Comparison of ENCODE assay signal across 21 cellular contexts in the genomic region with DNA sequence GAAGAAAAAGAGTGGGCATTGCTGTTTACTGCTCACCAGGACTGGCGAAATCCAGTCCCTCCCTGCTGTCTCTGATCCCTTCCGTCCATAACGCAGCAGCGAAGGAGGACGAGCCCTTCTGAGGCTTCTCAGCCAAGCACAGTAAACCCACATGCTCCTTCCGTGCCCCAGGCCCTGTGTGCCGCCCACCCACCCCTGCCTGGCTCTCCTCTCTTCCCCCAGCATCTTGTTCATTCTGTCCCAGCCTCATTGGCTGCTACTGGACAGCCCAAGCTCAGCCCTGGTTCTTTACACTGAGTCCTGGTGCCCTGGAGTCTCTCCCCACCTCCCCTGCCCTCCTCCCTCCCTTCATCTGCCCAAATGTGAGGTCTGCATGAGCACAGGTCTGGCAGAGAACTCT.
DNase-seq lines count a peak whose midpoint lies in the region; ATAC-seq and TF ChIP-seq lines count a peak whose summit lies in the region.
"Had no signal": no experiment of that assay in that cellular context is flagged by ENCODE, and none has a peak within 500 bp of the region (broad histone marks: within the 10 kb centered on the region; RNA-seq: fewer than 3 reads in every experiment).

No MANE protein-coding gene starts in this region.

- H3K36me3 Mint-ChIP-seq in endodermal cell (ENCODE audit: low read depth), result peaks cover 1% of the 10 kb centered on the region
- H3K36me3 Mint-ChIP-seq: CD4-positive, alpha-beta memory T cell had no signal

- H3K4me1 ChIP-seq in endodermal cell (ENCODE audit: control insufficient read depth, insufficient read depth, low read length), result no peaks in the 10 kb centered on the region
- H3K4me1 ChIP-seq in tibial artery, result no peaks in the 10 kb centered on the region
- H3K4me1 ChIP-seq in mucosa of descending colon (ENCODE audit: low read depth), result no peaks in the 10 kb centered on the region
- H3K4me1 ChIP-seq in gastroesophageal sphincter, result no peaks in the 10 kb centered on the region
- H3K4me1 ChIP-seq: A549 had no signal

- H3K36me3 ChIP-seq in endodermal cell (ENCODE audit: control insufficient read depth, insufficient read depth, low read length) (no peaks in the 10 kb centered on the region), tibial artery (no peaks in the 10 kb centered on the region), mucosa of descending colon (ENCODE audit: low read depth) (no peaks in the 10 kb centered on the region), gastroesophageal sphincter (no peaks in the 10 kb centered on the region)

- peaks cover 21% of the 10 kb centered on the region for H3K27me3 Mint-ChIP-seq in endodermal cell (ENCODE audit: insufficient read depth)

- no peak for TF ChIP-seq POLR2A in gastroesophageal sphincter (IDR thresholded peaks at IDR 0.05)

- H3K4me3 ChIP-seq in endodermal cell (ENCODE audit: low read length), result no peak overlapping the region
- no peak overlapping the region for H3K4me3 ChIP-seq in tibial artery
- no peak overlapping the region for H3K4me3 ChIP-seq in mucosa of descending colon
- H3K4me3 ChIP-seq in gastroesophageal sphincter, result no peak overlapping the region
- H3K4me3 ChIP-seq: A549, GM23338 had no signal

- H3K4me3 Mint-ChIP-seq in endodermal cell, result no peak overlapping the region
- H3K4me3 Mint-ChIP-seq: CD4-positive, alpha-beta memory T cell; GM23338; HFFc6 had no signal

- H3K4me1 Mint-ChIP-seq in endodermal cell, result peaks cover 34% of the 10 kb centered on the region

- TF ChIP-seq EP300 in gastroesophageal sphincter (IDR thresholded peaks at IDR 0.05), result no peak

- H3K27ac ChIP-seq in endodermal cell (ENCODE audit: low read depth, low read length) (no peak overlapping the region), tibial artery (no peak overlapping the region), gastroesophageal sphincter (no peak overlapping the region)
- H3K27ac ChIP-seq: 22Rv1, A549, C4-2B, HL-60 had no signal

- intact Hi-C loops in tibial artery (cut with DNase I; ENCODE audit: low total_unique reads) (no loop called here), mucosa of descending colon (cut with DNase I, micrococcal nuclease) (no loop called here)

- WGBS in endodermal cell (ENCODE audit: insufficient coverage in 1 of 2, insufficient read length in 1 of 2), 2 experiments, result 65 to 69% methylated on average over 7 of the region's 7 CpGs
- 37 to 46% methylated on average over 6 to 7 of the region's 7 CpGs for WGBS in gastroesophageal sphincter (ENCODE audit: low coverage in 1 of 2), 2 donors

- peak; percentile 7 for DNase-seq in activated CD4-positive, CD25-positive, alpha-beta regulatory T cell treated with anti-CD3 and anti-CD28 coated beads, Interleukin-2, amount 50 U/mL, for 72 hours
- no peak for DNase-seq in activated CD4-positive, CD25-positive, alpha-beta regulatory T cell (lab: John Stamatoyannopoulos, UW)
- DNase-seq in endodermal cell (peak; percentile 58), mesenteric fat pad (ENCODE audit: low spot score) (peak; percentile 62), tibial artery (peak; percentile 5 to 19), NCI-H1417 (lab: John Stamatoyannopoulos, UW) (no peak), mucosa of descending colon (no peak)
- DNase-seq: AML-193; CD4-positive, alpha-beta memory T cell; DMS153; DMS79; GF-D8; H7; HFFc6 had no signal

- no peak for TF ChIP-seq CTCF in endodermal cell (conservative IDR thresholded peaks at IDR 0.05)
- TF ChIP-seq CTCF in tibial artery (IDR thresholded peaks at IDR 0.05), result no peak
- TF ChIP-seq CTCF in mucosa of descending colon (IDR thresholded peaks at IDR 0.05), result no peak
- no peak for TF ChIP-seq CTCF in gastroesophageal sphincter (IDR thresholded peaks at IDR 0.05)

- ATAC-seq in mucosa of descending colon (no peak), gastroesophageal sphincter (no peak)
- ATAC-seq: A549, GM23338, HCT116 had no signal

- H3K27me3 ChIP-seq in endodermal cell (ENCODE audit: control insufficient read depth, insufficient read depth, low read length, poor library complexity, severe bottlenecking), result no peaks in the 10 kb centered on the region
- peaks cover 0 to 47% of the 10 kb centered on the region in 2 donors for H3K27me3 ChIP-seq in tibial artery
- H3K27me3 ChIP-seq in gastroesophageal sphincter, result peaks cover 72% of the 10 kb centered on the region

- H3K9ac ChIP-seq in endodermal cell (ENCODE audit: extremely low read depth, low read length, poor library complexity, severe bottlenecking), result no peak overlapping the region

- no peaks in the 10 kb centered on the region for H3K9me3 Mint-ChIP-seq in endodermal cell

- H3K9me3 ChIP-seq in endodermal cell (ENCODE audit: control insufficient read depth, low read length) (no peaks in the 10 kb centered on the region), tibial artery (no peaks in the 10 kb centered on the region), mucosa of descending colon (no peaks in the 10 kb centered on the region), gastroesophageal sphincter (no peaks in the 10 kb centered on the region)
- H3K9me3 ChIP-seq: A549 had no signal

- H3K27ac Mint-ChIP-seq in endodermal cell, result no peak overlapping the region
- H3K27ac Mint-ChIP-seq: CD4-positive, alpha-beta memory T cell; GM23338; HFFc6 had no signal

Comparison
In these comparisons a context has a peak if more than half of its experiments do, and no peak if none do; other contexts are left out.
1. DNase-seq: peak in activated CD4-positive, CD25-positive, alpha-beta regulatory T cell treated with anti-CD3 and anti-CD28 coated beads, Interleukin-2, amount 50 U/mL, for 72 hours (single experiment), endodermal cell (single experiment), mesenteric fat pad (single experiment) and tibial artery (2 of 2); none in activated CD4-positive, CD25-positive, alpha-beta regulatory T cell (0 of 4), NCI-H1417 (0 of 3) and mucosa of descending colon (0 of 3).